7 cellular contexts compared by ENCODE assay signal in genomic region chr16:11927288-11927829, GRCh38. TPM values are rescaled to one million over a fixed set of nuclear protein-coding genes. Genes with fewer than 3 reads are reported as not detected.
"Had no signal": no experiment of that assay in that cellular context is flagged by ENCODE, and none has a peak within 500 bp of the region (broad histone marks: within the 10 kb centered on the region; RNA-seq: fewer than 3 reads in every experiment).

No MANE protein-coding gene starts in this region.

RNA-seq across cellular contexts. Expression of gene TNFRSF17, which starts 37.7 kb away (rescaled TPM):
- total RNA-seq: subcutaneous adipose tissue, suprapubic skin, temporal lobe, thoracic aorta, tibial nerve, urinary bladder, vagina had no signal
- polyA plus RNA-seq: urinary bladder had no signal
